ENCODE assay signal across 1 cellular context in genomic region chr16:2473999-2474876, GRCh38.
TF ChIP-seq lines count a peak whose summit lies in the region.

No MANE protein-coding gene starts in this region.

TF ChIP-seq in HepG2, 621 proteins besides CTCF, POLR2A, EP300 and RAD21 (continued from another document and continues in another):
- TF ChIP-seq, protein P1, sequence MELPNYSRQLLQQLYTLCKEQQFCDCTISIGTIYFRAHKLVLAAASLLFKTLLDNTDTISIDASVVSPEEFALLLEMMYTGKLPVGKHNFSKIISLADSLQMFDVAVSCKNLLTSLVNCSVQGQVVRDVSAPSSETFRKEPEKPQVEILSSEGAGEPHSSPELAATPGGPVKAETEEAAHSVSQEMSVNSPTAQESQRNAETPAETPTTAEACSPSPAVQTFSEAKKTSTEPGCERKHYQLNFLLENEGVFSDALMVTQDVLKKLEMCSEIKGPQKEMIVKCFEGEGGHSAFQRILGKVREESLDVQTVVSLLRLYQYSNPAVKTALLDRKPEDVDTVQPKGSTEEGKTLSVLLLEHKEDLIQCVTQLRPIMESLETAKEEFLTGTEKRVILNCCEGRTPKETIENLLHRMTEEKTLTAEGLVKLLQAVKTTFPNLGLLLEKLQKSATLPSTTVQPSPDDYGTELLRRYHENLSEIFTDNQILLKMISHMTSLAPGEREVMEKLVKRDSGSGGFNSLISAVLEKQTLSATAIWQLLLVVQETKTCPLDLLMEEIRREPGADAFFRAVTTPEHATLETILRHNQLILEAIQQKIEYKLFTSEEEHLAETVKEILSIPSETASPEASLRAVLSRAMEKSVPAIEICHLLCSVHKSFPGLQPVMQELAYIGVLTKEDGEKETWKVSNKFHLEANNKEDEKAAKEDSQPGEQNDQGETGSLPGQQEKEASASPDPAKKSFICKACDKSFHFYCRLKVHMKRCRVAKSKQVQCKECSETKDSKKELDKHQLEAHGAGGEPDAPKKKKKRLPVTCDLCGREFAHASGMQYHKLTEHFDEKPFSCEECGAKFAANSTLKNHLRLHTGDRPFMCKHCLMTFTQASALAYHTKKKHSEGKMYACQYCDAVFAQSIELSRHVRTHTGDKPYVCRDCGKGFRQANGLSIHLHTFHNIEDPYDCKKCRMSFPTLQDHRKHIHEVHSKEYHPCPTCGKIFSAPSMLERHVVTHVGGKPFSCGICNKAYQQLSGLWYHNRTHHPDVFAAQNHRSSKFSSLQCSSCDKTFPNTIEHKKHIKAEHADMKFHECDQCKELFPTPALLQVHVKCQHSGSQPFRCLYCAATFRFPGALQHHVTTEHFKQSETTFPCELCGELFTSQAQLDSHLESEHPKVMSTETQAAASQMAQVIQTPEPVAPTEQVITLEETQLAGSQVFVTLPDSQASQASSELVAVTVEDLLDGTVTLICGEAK (IDR thresholded peaks at IDR 0.05): no peak
- TF ChIP-seq, protein P1 (CRISPR knock-in tag; IDR thresholded peaks at IDR 0.05): peak; percentile 36; the same call in 1 of the 2 replicates
- no peak for TF ChIP-seq ZNF225 (CRISPR knock-in tag; IDR thresholded peaks at IDR 0.05)
- TF ChIP-seq, protein P2, sequence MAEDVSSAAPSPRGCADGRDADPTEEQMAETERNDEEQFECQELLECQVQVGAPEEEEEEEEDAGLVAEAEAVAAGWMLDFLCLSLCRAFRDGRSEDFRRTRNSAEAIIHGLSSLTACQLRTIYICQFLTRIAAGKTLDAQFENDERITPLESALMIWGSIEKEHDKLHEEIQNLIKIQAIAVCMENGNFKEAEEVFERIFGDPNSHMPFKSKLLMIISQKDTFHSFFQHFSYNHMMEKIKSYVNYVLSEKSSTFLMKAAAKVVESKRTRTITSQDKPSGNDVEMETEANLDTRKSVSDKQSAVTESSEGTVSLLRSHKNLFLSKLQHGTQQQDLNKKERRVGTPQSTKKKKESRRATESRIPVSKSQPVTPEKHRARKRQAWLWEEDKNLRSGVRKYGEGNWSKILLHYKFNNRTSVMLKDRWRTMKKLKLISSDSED (CRISPR knock-in tag; IDR thresholded peaks at IDR 0.05): no peak
- no peak for TF ChIP-seq ELF1 (CRISPR knock-in tag; IDR thresholded peaks at IDR 0.05)
- TF ChIP-seq ZNF550 (CRISPR knock-in tag; IDR thresholded peaks at IDR 0.05; ENCODE audit: borderline replicate concordance): no peak
- TF ChIP-seq ZNF773 (CRISPR knock-in tag; IDR thresholded peaks at IDR 0.05; ENCODE audit: borderline replicate concordance): no peak
- TF ChIP-seq FOXK2 (IDR thresholded peaks at IDR 0.05): no peak
- no peak for TF ChIP-seq CENPT (CRISPR knock-in tag; IDR thresholded peaks at IDR 0.05; ENCODE audit: low read depth)
- TF ChIP-seq, protein P3, sequence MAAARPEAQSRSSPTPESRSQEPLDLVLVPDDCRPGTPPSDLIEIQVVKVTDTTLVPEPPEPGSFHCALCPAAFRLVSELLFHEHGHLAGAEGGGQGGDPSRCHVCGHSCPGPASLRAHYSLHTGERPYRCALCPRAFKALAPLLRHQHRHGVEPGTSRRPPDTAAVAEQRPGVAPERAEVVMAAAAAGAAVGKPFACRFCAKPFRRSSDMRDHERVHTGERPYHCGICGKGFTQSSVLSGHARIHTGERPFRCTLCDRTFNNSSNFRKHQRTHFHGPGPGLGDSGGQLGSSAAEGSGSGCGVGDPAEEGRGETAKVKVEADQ (CRISPR knock-in tag; IDR thresholded peaks at IDR 0.05; ENCODE audit: borderline replicate concordance): no peak
- 0 out of 2 replicates have a peak, but pooled peaks have one; percentile 34 for TF ChIP-seq ZNF557 (CRISPR knock-in tag; IDR thresholded peaks at IDR 0.05)
- TF ChIP-seq CHD4 (IDR thresholded peaks at IDR 0.05; ENCODE audit: borderline replicate concordance, low read length): no peak
- no peak for TF ChIP-seq HNF1B (CRISPR knock-in tag; IDR thresholded peaks at IDR 0.05)
- no peak for TF ChIP-seq ISX (CRISPR knock-in tag; conservative IDR thresholded peaks at IDR 0.05)
- TF ChIP-seq ZNF264 (CRISPR knock-in tag; IDR thresholded peaks at IDR 0.05): no peak
- no peak for TF ChIP-seq YEATS2 (CRISPR knock-in tag; IDR thresholded peaks at IDR 0.05; ENCODE audit: borderline replicate concordance)
- TF ChIP-seq, protein P4, sequence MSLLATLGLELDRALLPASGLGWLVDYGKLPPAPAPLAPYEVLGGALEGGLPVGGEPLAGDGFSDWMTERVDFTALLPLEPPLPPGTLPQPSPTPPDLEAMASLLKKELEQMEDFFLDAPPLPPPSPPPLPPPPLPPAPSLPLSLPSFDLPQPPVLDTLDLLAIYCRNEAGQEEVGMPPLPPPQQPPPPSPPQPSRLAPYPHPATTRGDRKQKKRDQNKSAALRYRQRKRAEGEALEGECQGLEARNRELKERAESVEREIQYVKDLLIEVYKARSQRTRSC (CRISPR knock-in tag; IDR thresholded peaks at IDR 0.05; ENCODE audit: low read depth): no peak
- no peak for TF ChIP-seq ZNF670 (CRISPR knock-in tag; IDR thresholded peaks at IDR 0.05; ENCODE audit: borderline replicate concordance)
- TF ChIP-seq, protein P5, sequence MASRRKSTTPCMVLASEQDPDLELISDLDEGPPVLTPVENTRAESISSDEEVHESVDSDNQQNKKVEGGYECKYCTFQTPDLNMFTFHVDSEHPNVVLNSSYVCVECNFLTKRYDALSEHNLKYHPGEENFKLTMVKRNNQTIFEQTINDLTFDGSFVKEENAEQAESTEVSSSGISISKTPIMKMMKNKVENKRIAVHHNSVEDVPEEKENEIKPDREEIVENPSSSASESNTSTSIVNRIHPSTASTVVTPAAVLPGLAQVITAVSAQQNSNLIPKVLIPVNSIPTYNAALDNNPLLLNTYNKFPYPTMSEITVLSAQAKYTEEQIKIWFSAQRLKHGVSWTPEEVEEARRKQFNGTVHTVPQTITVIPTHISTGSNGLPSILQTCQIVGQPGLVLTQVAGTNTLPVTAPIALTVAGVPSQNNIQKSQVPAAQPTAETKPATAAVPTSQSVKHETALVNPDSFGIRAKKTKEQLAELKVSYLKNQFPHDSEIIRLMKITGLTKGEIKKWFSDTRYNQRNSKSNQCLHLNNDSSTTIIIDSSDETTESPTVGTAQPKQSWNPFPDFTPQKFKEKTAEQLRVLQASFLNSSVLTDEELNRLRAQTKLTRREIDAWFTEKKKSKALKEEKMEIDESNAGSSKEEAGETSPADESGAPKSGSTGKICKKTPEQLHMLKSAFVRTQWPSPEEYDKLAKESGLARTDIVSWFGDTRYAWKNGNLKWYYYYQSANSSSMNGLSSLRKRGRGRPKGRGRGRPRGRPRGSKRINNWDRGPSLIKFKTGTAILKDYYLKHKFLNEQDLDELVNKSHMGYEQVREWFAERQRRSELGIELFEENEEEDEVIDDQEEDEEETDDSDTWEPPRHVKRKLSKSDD (CRISPR knock-in tag; IDR thresholded peaks at IDR 0.05; ENCODE audit: low read depth): no peak
- no peak for TF ChIP-seq ZNF274 (CRISPR knock-in tag; IDR thresholded peaks at IDR 0.05)
- TF ChIP-seq ZNF460 (CRISPR knock-in tag; IDR thresholded peaks at IDR 0.05; ENCODE audit: borderline replicate concordance): no peak
- TF ChIP-seq, protein P6, sequence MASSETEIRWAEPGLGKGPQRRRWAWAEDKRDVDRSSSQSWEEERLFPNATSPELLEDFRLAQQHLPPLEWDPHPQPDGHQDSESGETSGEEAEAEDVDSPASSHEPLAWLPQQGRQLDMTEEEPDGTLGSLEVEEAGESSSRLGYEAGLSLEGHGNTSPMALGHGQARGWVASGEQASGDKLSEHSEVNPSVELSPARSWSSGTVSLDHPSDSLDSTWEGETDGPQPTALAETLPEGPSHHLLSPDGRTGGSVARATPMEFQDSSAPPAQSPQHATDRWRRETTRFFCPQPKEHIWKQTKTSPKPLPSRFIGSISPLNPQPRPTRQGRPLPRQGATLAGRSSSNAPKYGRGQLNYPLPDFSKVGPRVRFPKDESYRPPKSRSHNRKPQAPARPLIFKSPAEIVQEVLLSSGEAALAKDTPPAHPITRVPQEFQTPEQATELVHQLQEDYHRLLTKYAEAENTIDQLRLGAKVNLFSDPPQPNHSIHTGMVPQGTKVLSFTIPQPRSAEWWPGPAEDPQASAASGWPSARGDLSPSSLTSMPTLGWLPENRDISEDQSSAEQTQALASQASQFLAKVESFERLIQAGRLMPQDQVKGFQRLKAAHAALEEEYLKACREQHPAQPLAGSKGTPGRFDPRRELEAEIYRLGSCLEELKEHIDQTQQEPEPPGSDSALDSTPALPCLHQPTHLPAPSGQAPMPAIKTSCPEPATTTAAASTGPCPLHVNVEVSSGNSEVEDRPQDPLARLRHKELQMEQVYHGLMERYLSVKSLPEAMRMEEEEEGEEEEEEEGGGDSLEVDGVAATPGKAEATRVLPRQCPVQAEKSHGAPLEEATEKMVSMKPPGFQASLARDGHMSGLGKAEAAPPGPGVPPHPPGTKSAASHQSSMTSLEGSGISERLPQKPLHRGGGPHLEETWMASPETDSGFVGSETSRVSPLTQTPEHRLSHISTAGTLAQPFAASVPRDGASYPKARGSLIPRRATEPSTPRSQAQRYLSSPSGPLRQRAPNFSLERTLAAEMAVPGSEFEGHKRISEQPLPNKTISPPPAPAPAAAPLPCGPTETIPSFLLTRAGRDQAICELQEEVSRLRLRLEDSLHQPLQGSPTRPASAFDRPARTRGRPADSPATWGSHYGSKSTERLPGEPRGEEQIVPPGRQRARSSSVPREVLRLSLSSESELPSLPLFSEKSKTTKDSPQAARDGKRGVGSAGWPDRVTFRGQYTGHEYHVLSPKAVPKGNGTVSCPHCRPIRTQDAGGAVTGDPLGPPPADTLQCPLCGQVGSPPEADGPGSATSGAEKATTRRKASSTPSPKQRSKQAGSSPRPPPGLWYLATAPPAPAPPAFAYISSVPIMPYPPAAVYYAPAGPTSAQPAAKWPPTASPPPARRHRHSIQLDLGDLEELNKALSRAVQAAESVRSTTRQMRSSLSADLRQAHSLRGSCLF (CRISPR knock-in tag; IDR thresholded peaks at IDR 0.05; ENCODE audit: borderline replicate concordance): no peak
- no peak for TF ChIP-seq KLF12 (CRISPR knock-in tag; IDR thresholded peaks at IDR 0.05; ENCODE audit: borderline replicate concordance)
- TF ChIP-seq SP1 (IDR thresholded peaks at IDR 0.05): no peak
- TF ChIP-seq SP1 (CRISPR knock-in tag; IDR thresholded peaks at IDR 0.05): no peak
- TF ChIP-seq NFIB (CRISPR knock-in tag; IDR thresholded peaks at IDR 0.05; ENCODE audit: borderline replicate concordance): no peak
- no peak for TF ChIP-seq MAF1 (CRISPR knock-in tag; IDR thresholded peaks at IDR 0.05; ENCODE audit: borderline replicate concordance)
- TF ChIP-seq ZNF3 (CRISPR knock-in tag; IDR thresholded peaks at IDR 0.05): no peak
- no peak for TF ChIP-seq KLF13 (CRISPR knock-in tag; IDR thresholded peaks at IDR 0.05)
- TF ChIP-seq STAT6 (CRISPR knock-in tag; IDR thresholded peaks at IDR 0.05; ENCODE audit: borderline replicate concordance): no peak
- no peak for TF ChIP-seq REPIN1 (CRISPR knock-in tag; IDR thresholded peaks at IDR 0.05; ENCODE audit: borderline replicate concordance, low read depth)
- TF ChIP-seq ZNF782 (CRISPR knock-in tag; IDR thresholded peaks at IDR 0.05; ENCODE audit: borderline replicate concordance): no peak
- no peak for TF ChIP-seq ZNF260 (CRISPR knock-in tag; IDR thresholded peaks at IDR 0.05; ENCODE audit: borderline replicate concordance, low read depth)
- no peak for TF ChIP-seq CENPBD1 (CRISPR knock-in tag; IDR thresholded peaks at IDR 0.05; ENCODE audit: borderline replicate concordance, low read depth)
